In the genomic region with DNA sequence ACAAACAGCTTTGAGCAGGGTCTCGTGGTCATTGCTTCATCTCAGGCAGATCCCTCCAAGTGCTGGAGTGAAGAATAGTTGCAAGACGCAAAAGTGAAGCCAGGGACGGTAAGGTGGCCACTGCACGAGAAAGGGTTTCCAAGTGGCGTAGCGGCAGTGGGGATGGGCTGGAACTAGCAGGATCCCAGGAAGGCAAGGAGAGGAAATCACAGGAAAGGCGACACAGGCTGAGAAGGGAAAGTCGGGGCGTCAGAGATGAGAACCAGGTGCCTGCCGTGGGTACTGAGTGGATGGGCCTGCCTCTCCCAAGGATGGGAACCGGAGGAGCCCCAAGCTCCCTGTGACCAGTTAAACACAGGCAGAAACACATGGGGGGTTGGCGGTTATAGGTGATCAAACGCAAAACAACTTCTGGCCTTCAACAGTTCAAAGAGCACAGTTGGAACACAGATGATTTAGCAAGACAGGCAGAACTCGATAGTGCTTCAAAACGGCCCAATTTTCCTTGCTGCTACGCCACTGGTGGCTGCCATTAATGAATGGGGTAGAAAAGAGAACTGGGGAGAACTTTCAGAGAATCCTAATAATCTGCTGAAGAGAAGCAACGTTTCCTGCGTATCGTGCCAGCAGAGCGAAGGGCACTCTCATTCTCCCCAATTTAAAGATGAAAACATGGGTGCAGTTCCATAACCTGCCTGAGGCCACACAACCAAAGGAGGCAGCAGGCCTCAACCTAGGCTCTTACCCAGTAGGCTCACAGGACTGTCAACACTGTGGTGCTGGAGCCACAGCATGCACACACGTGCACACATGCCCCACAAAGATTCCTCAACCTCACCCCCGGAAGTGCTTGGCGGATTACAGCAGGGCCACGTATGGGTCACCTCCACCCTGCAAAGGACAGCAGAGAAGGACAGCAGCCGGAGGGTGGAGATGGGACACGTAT, we compare ENCODE assay signal across 1 cellular context.
TF ChIP-seq lines count a peak whose summit lies in the region.

No MANE protein-coding gene starts in this region.

TF ChIP-seq in HepG2, 621 proteins besides CTCF, POLR2A, EP300 and RAD21 (continued from another document):
- TF ChIP-seq, protein P1, sequence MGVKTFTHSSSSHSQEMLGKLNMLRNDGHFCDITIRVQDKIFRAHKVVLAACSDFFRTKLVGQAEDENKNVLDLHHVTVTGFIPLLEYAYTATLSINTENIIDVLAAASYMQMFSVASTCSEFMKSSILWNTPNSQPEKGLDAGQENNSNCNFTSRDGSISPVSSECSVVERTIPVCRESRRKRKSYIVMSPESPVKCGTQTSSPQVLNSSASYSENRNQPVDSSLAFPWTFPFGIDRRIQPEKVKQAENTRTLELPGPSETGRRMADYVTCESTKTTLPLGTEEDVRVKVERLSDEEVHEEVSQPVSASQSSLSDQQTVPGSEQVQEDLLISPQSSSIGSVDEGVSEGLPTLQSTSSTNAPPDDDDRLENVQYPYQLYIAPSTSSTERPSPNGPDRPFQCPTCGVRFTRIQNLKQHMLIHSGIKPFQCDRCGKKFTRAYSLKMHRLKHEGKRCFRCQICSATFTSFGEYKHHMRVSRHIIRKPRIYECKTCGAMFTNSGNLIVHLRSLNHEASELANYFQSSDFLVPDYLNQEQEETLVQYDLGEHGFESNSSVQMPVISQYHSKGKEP (CRISPR knock-in tag; IDR thresholded peaks at IDR 0.05) = no peak
- TF ChIP-seq, protein P2, sequence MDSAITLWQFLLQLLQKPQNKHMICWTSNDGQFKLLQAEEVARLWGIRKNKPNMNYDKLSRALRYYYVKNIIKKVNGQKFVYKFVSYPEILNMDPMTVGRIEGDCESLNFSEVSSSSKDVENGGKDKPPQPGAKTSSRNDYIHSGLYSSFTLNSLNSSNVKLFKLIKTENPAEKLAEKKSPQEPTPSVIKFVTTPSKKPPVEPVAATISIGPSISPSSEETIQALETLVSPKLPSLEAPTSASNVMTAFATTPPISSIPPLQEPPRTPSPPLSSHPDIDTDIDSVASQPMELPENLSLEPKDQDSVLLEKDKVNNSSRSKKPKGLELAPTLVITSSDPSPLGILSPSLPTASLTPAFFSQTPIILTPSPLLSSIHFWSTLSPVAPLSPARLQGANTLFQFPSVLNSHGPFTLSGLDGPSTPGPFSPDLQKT (CRISPR knock-in tag; IDR thresholded peaks at IDR 0.05; ENCODE audit: borderline replicate concordance) = no peak
- no peak for TF ChIP-seq MAFG (CRISPR knock-in tag; IDR thresholded peaks at IDR 0.05)
- TF ChIP-seq ZNF629 (CRISPR knock-in tag; conservative IDR thresholded peaks at IDR 0.05) = no peak
- no peak for TF ChIP-seq IKZF1 (IDR thresholded peaks at IDR 0.05)
- TF ChIP-seq AHR (CRISPR knock-in tag; IDR thresholded peaks at IDR 0.05) = no peak
- no peak for TF ChIP-seq RXRB (CRISPR knock-in tag; IDR thresholded peaks at IDR 0.05; ENCODE audit: borderline replicate concordance)
- TF ChIP-seq TBX3 (IDR thresholded peaks at IDR 0.05; ENCODE audit: borderline replicate concordance) = no peak
- TF ChIP-seq, protein P3, sequence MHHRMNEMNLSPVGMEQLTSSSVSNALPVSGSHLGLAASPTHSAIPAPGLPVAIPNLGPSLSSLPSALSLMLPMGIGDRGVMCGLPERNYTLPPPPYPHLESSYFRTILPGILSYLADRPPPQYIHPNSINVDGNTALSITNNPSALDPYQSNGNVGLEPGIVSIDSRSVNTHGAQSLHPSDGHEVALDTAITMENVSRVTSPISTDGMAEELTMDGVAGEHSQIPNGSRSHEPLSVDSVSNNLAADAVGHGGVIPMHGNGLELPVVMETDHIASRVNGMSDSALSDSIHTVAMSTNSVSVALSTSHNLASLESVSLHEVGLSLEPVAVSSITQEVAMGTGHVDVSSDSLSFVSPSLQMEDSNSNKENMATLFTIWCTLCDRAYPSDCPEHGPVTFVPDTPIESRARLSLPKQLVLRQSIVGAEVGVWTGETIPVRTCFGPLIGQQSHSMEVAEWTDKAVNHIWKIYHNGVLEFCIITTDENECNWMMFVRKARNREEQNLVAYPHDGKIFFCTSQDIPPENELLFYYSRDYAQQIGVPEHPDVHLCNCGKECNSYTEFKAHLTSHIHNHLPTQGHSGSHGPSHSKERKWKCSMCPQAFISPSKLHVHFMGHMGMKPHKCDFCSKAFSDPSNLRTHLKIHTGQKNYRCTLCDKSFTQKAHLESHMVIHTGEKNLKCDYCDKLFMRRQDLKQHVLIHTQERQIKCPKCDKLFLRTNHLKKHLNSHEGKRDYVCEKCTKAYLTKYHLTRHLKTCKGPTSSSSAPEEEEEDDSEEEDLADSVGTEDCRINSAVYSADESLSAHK (CRISPR knock-in tag; IDR thresholded peaks at IDR 0.05; ENCODE audit: borderline replicate concordance) = no peak
- TF ChIP-seq, protein P4, sequence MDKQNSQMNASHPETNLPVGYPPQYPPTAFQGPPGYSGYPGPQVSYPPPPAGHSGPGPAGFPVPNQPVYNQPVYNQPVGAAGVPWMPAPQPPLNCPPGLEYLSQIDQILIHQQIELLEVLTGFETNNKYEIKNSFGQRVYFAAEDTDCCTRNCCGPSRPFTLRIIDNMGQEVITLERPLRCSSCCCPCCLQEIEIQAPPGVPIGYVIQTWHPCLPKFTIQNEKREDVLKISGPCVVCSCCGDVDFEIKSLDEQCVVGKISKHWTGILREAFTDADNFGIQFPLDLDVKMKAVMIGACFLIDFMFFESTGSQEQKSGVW (CRISPR knock-in tag; IDR thresholded peaks at IDR 0.05; ENCODE audit: borderline replicate concordance) = no peak
- TF ChIP-seq KDM5B (CRISPR knock-in tag; IDR thresholded peaks at IDR 0.05; ENCODE audit: borderline replicate concordance) = no peak
- no peak for TF ChIP-seq GZF1 (CRISPR knock-in tag; IDR thresholded peaks at IDR 0.05)
- no peak for TF ChIP-seq NCOA1 (CRISPR knock-in tag; IDR thresholded peaks at IDR 0.05)
- TF ChIP-seq ARNT2 (CRISPR knock-in tag; IDR thresholded peaks at IDR 0.05; ENCODE audit: low read depth) = no peak
- TF ChIP-seq, protein P5, sequence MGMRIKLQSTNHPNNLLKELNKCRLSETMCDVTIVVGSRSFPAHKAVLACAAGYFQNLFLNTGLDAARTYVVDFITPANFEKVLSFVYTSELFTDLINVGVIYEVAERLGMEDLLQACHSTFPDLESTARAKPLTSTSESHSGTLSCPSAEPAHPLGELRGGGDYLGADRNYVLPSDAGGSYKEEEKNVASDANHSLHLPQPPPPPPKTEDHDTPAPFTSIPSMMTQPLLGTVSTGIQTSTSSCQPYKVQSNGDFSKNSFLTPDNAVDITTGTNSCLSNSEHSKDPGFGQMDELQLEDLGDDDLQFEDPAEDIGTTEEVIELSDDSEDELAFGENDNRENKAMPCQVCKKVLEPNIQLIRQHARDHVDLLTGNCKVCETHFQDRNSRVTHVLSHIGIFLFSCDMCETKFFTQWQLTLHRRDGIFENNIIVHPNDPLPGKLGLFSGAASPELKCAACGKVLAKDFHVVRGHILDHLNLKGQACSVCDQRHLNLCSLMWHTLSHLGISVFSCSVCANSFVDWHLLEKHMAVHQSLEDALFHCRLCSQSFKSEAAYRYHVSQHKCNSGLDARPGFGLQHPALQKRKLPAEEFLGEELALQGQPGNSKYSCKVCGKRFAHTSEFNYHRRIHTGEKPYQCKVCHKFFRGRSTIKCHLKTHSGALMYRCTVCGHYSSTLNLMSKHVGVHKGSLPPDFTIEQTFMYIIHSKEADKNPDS (CRISPR knock-in tag; IDR thresholded peaks at IDR 0.05) = no peak
- TF ChIP-seq CBFB (CRISPR knock-in tag; IDR thresholded peaks at IDR 0.05) = no peak
- peak; percentile 30; the same call in 1 of the 2 replicates for TF ChIP-seq KDM6A (CRISPR knock-in tag; IDR thresholded peaks at IDR 0.05; ENCODE audit: low read depth)
- no peak for TF ChIP-seq RAD51 (IDR thresholded peaks at IDR 0.05; ENCODE audit: borderline replicate concordance)
- no peak for TF ChIP-seq MTA1 (CRISPR knock-in tag; IDR thresholded peaks at IDR 0.05; ENCODE audit: borderline replicate concordance)
- TF ChIP-seq ZNF724P (CRISPR knock-in tag; IDR thresholded peaks at IDR 0.05; ENCODE audit: borderline replicate concordance) = no peak
- TF ChIP-seq STAG1 (CRISPR knock-in tag; IDR thresholded peaks at IDR 0.05) = no peak
- TF ChIP-seq REPIN1 (CRISPR knock-in tag; IDR thresholded peaks at IDR 0.05; ENCODE audit: borderline replicate concordance, low read depth) = no peak; the same call in 1 of the 2 replicates
- TF ChIP-seq, protein P6, sequence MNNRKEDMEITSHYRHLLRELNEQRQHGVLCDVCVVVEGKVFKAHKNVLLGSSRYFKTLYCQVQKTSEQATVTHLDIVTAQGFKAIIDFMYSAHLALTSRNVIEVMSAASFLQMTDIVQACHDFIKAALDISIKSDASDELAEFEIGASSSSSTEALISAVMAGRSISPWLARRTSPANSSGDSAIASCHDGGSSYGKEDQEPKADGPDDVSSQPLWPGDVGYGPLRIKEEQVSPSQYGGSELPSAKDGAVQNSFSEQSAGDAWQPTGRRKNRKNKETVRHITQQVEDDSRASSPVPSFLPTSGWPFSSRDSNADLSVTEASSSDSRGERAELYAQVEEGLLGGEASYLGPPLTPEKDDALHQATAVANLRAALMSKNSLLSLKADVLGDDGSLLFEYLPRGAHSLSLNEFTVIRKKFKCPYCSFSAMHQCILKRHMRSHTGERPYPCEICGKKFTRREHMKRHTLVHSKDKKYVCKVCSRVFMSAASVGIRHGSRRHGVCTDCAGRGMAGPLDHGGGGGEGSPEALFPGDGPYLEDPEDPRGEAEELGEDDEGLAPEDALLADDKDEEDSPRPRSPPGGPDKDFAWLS (CRISPR knock-in tag; IDR thresholded peaks at IDR 0.05; ENCODE audit: borderline replicate concordance) = no peak
- TF ChIP-seq EEA1 (CRISPR knock-in tag; IDR thresholded peaks at IDR 0.05; ENCODE audit: borderline replicate concordance) = no peak
- TF ChIP-seq, protein P7, sequence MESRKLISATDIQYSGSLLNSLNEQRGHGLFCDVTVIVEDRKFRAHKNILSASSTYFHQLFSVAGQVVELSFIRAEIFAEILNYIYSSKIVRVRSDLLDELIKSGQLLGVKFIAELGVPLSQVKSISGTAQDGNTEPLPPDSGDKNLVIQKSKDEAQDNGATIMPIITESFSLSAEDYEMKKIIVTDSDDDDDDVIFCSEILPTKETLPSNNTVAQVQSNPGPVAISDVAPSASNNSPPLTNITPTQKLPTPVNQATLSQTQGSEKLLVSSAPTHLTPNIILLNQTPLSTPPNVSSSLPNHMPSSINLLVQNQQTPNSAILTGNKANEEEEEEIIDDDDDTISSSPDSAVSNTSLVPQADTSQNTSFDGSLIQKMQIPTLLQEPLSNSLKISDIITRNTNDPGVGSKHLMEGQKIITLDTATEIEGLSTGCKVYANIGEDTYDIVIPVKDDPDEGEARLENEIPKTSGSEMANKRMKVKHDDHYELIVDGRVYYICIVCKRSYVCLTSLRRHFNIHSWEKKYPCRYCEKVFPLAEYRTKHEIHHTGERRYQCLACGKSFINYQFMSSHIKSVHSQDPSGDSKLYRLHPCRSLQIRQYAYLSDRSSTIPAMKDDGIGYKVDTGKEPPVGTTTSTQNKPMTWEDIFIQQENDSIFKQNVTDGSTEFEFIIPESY (CRISPR knock-in tag; IDR thresholded peaks at IDR 0.05) = peak; percentile 91
- TF ChIP-seq, protein P8, sequence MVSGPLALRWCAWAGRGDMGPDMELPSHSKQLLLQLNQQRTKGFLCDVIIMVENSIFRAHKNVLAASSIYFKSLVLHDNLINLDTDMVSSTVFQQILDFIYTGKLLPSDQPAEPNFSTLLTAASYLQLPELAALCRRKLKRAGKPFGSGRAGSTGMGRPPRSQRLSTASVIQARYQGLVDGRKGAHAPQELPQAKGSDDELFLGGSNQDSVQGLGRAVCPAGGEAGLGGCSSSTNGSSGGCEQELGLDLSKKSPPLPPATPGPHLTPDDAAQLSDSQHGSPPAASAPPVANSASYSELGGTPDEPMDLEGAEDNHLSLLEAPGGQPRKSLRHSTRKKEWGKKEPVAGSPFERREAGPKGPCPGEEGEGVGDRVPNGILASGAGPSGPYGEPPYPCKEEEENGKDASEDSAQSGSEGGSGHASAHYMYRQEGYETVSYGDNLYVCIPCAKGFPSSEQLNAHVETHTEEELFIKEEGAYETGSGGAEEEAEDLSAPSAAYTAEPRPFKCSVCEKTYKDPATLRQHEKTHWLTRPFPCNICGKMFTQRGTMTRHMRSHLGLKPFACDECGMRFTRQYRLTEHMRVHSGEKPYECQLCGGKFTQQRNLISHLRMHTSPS (CRISPR knock-in tag; IDR thresholded peaks at IDR 0.05; ENCODE audit: low read depth) = no peak
- no peak for TF ChIP-seq DNMT3B (CRISPR knock-in tag; conservative IDR thresholded peaks at IDR 0.05)
- TF ChIP-seq ZSCAN22 (CRISPR knock-in tag; IDR thresholded peaks at IDR 0.05) = no peak
- TF ChIP-seq, protein P9, sequence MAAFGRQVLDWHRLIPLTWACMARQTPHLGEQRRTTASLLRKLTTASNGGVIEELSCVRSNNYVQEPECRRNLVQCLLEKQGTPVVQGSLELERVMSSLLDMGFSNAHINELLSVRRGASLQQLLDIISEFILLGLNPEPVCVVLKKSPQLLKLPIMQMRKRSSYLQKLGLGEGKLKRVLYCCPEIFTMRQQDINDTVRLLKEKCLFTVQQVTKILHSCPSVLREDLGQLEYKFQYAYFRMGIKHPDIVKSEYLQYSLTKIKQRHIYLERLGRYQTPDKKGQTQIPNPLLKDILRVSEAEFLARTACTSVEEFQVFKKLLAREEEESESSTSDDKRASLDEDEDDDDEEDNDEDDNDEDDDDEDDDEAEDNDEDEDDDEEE (CRISPR knock-in tag; IDR thresholded peaks at IDR 0.05) = no peak
- no peak for TF ChIP-seq CC2D1A (CRISPR knock-in tag; IDR thresholded peaks at IDR 0.05)
- no peak for TF ChIP-seq SIX1 (CRISPR knock-in tag; IDR thresholded peaks at IDR 0.05; ENCODE audit: borderline replicate concordance)
- no peak for TF ChIP-seq ZNF296 (CRISPR knock-in tag; conservative IDR thresholded peaks at IDR 0.05)
- TF ChIP-seq ZNF775 (CRISPR knock-in tag; IDR thresholded peaks at IDR 0.05; ENCODE audit: borderline replicate concordance) = no peak
- no peak for TF ChIP-seq ZNF446 (CRISPR knock-in tag; IDR thresholded peaks at IDR 0.05)
- TF ChIP-seq TOPORS (CRISPR knock-in tag; IDR thresholded peaks at IDR 0.05) = no peak
- TF ChIP-seq ZNF235 (CRISPR knock-in tag; IDR thresholded peaks at IDR 0.05; ENCODE audit: borderline replicate concordance) = no peak; the same call in 1 of the 2 replicates
